16 cellular contexts compared by ENCODE assay signal in genomic region chr6:30073489-30074240, GRCh38. TPM values are rescaled to one million over a fixed set of nuclear protein-coding genes. Genes with fewer than 3 reads are reported as not detected.
DNase-seq lines count a peak whose midpoint lies in the region; TF ChIP-seq lines count a peak whose summit lies in the region.
"Had no signal": no experiment of that assay in that cellular context is flagged by ENCODE, and none has a peak within 500 bp of the region (broad histone marks: within the 10 kb centered on the region; RNA-seq: fewer than 3 reads in every experiment).

No MANE protein-coding gene starts in this region.

- peaks cover 0 to 4% (median 0%) of the 10 kb centered on the region in 3 donors for H3K9me3 Mint-ChIP-seq in IgD-negative memory B cell
- H3K9me3 Mint-ChIP-seq in nephron progenitor cell: peaks cover 13% of the 10 kb centered on the region

- H3K4me1 Mint-ChIP-seq in IgD-negative memory B cell (peaks cover 13 to 23% (median 18%) of the 10 kb centered on the region in 3 donors), nephron progenitor cell (peaks cover 25% of the 10 kb centered on the region)

- H3K36me3 ChIP-seq in colonic mucosa: no peaks in the 10 kb centered on the region

- peak; percentile 2 for DNase-seq in G401 (ENCODE audit: low spot score)
- DNase-seq in colonic mucosa: peak; percentile 43
- DNase-seq in nephron progenitor cell: no peak
- DNase-seq in stimulated activated CD4-positive, alpha-beta T cell treated with anti-CD3 and anti-CD28 coated beads, Interleukin-4, amount 100 ng/mL, for 1 hour: no peak
- DNase-seq in substantia nigra (lab: John Stamatoyannopoulos, UW): no peak
- no peak for DNase-seq in effector CD8-positive, alpha-beta T cell (lab: John Stamatoyannopoulos, UW)
- DNase-seq in stimulated activated CD4-positive, alpha-beta T cell treated with anti-CD3 and anti-CD28 coated beads, Interleukin-2, amount 100 ng/mL, for 48 hours: no peak
- DNase-seq: activated CD4-positive, alpha-beta T cell treated with anti-CD3 and anti-CD28 coated beads for 48 hours; activated effector memory CD4-positive, alpha-beta T cell treated with Interleukin-2 at 50 U/mL for 16 hours; Karpas-422; NCI-H2081 had no signal

- H3K27me3 Mint-ChIP-seq in IgD-negative memory B cell (peaks cover 58% of the 10 kb centered on the region), nephron progenitor cell (ENCODE audit: low read depth, poor library complexity) (peaks cover 98% of the 10 kb centered on the region)

- H3K4me1 ChIP-seq in colonic mucosa: peaks cover 6% of the 10 kb centered on the region

- H3K27ac ChIP-seq in colonic mucosa (no peak overlapping the region), substantia nigra (ENCODE audit: low read depth, low read length, poor library complexity, severe bottlenecking) (no peak overlapping the region)
- H3K27ac ChIP-seq: tibial nerve had no signal

- H3K36me3 Mint-ChIP-seq in IgD-negative memory B cell (peaks cover 14% of the 10 kb centered on the region), nephron progenitor cell (ENCODE audit: low read depth) (peaks cover 26% of the 10 kb centered on the region)

- no peak overlapping the region for H3K4me3 ChIP-seq in colonic mucosa

- H3K9me3 ChIP-seq in colonic mucosa: no peaks in the 10 kb centered on the region
- H3K9me3 ChIP-seq: tibial nerve had no signal

- peak overlapping the region in 1 of 4 donors; percentile 58 for H3K4me3 Mint-ChIP-seq in IgD-negative memory B cell
- peak overlapping the region; percentile 78 for H3K4me3 Mint-ChIP-seq in nephron progenitor cell

- intact Hi-C loops in colonic mucosa (cut with DNase I): no loop called here

- H3K27ac Mint-ChIP-seq in IgD-negative memory B cell (peak overlapping the region in 2 of 3 donors; percentile 3 to 68), nephron progenitor cell (no peak overlapping the region)

- H3K27me3 ChIP-seq in colonic mucosa: peaks cover 30% of the 10 kb centered on the region

- TF ChIP-seq CTCF in colonic mucosa (IDR thresholded peaks at IDR 0.05) (no peak), nephron progenitor cell (IDR thresholded peaks at IDR 0.05) (no peak)

- H3K9ac ChIP-seq in colonic mucosa (ENCODE audit: low read depth in 2 of 2, low read length in 2 of 2): no peak overlapping the region

- in situ Hi-C loops in G401 (cut with HindIII; ENCODE audit: low sequenced_read_pairs): no loop called here

RNA-seq across cellular contexts. Expression of gene RNF39, which starts 1.9 kb away (rescaled TPM):
- not detected in 2 replicates for total RNA-seq in G401 (2014; rRNA removed; shearing (Covaris generic))
- not detected for polyA plus RNA-seq in IgD-negative memory B cell
- total RNA-seq in colonic mucosa: 1 to 10 TPM in 1 of 2 donors, under 1 TPM in 1; 0.93 to 1.6 TPM
- total RNA-seq: myocyte; skeletal muscle tissue; T-helper 1 cell treated with Interleukin-12 subunit alpha and Interleukin-12 subunit beta and Interleukin-4 antibody, amounts not matched to agents 30 ng/mL and 1 ng/mL, for 36 hours had no signal

RNA-seq across cellular contexts. Expression of gene PPP1R11, which starts 6.7 kb away (rescaled TPM):
- total RNA-seq in G401 (2014; rRNA removed; shearing (Covaris generic)): 18.6 and 29.3 TPM in 2 replicates
- 102 TPM for polyA plus RNA-seq in IgD-negative memory B cell
- total RNA-seq in colonic mucosa: 10 to 100 TPM; 77.9 to 87.1 TPM

RNA-seq across cellular contexts. Expression of gene POLR1H, which starts 12.6 kb away (rescaled TPM):
- 48.2 and 50.3 TPM in 2 replicates for total RNA-seq in G401 (2014; rRNA removed; shearing (Covaris generic))
- 84.4 TPM for polyA plus RNA-seq in IgD-negative memory B cell
- total RNA-seq in colonic mucosa: 10 to 100 TPM; 33.2 to 38.4 TPM

RNA-seq across cellular contexts. Expression of gene TRIM31, which starts 39.2 kb away (rescaled TPM):
- total RNA-seq in G401 (2014; rRNA removed; shearing (Covaris generic)): not detected in 2 replicates
- not detected for polyA plus RNA-seq in IgD-negative memory B cell
- 10 to 100 TPM; 44.4 to 51.2 TPM for total RNA-seq in colonic mucosa
- total RNA-seq: myocyte; skeletal muscle tissue; T-helper 1 cell treated with Interleukin-12 subunit alpha and Interleukin-12 subunit beta and Interleukin-4 antibody, amounts not matched to agents 30 ng/mL and 1 ng/mL, for 36 hours; tibial nerve had no signal

Comparison
In these comparisons a context has a peak if more than half of its experiments do, and no peak if none do; other contexts are left out.
1. DNase-seq: peak in G401 (single experiment) and colonic mucosa (single experiment); none in nephron progenitor cell (single experiment), stimulated activated CD4-positive, alpha-beta T cell treated with anti-CD3 and anti-CD28 coated beads, Interleukin-4, amount 100 ng/mL, for 1 hour (single experiment), substantia nigra (0 of 49), effector CD8-positive, alpha-beta T cell (single experiment) and stimulated activated CD4-positive, alpha-beta T cell treated with anti-CD3 and anti-CD28 coated beads, Interleukin-2, amount 100 ng/mL, for 48 hours (0 of 2).